ENCODE assay signal across 2 cellular contexts in the genomic region with DNA sequence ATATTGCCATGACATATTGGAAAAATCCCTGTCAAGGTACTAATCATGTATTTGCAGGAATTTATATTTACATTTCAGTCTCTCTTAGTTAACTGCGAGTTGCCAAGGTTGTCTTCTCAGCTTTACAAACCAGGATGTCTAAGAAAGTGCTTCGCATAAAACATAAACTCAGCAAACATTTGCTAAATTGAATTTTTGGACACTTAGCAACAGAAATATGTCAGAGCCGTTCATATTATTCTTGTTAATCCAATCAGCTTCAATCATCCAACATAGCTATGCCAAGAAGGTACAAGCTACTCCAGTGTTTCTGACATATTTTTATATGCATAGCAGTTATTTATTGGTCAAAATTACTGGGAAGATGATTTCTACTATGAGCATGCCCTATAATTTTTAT.
TF ChIP-seq lines count a peak whose summit lies in the region.

No MANE protein-coding gene starts in this region.

TF ChIP-seq in SK-N-SH treated with all-trans-retinoic acid at 6 μM for 48 hours, 23 proteins besides CTCF, POLR2A, EP300 and RAD21 (continued from another document and continues in another):
- TF ChIP-seq, protein P1, sequence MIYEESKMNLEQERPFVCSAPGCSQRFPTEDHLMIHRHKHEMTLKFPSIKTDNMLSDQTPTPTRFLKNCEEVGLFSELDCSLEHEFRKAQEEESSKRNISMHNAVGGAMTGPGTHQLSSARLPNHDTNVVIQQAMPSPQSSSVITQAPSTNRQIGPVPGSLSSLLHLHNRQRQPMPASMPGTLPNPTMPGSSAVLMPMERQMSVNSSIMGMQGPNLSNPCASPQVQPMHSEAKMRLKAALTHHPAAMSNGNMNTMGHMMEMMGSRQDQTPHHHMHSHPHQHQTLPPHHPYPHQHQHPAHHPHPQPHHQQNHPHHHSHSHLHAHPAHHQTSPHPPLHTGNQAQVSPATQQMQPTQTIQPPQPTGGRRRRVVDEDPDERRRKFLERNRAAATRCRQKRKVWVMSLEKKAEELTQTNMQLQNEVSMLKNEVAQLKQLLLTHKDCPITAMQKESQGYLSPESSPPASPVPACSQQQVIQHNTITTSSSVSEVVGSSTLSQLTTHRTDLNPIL (CRISPR knock-in tag; IDR thresholded peaks at IDR 0.05; ENCODE audit: low read depth): no peak
- TF ChIP-seq ZFP30 (CRISPR knock-in tag; IDR thresholded peaks at IDR 0.05) (no peak), TOX (CRISPR knock-in tag; IDR thresholded peaks at IDR 0.05; ENCODE audit: borderline replicate concordance) (no peak), OSR1 (CRISPR knock-in tag; IDR thresholded peaks at IDR 0.05) (no peak), ESRRG (CRISPR knock-in tag; IDR thresholded peaks at IDR 0.05) (no peak), CSDC2 (CRISPR knock-in tag; IDR thresholded peaks at IDR 0.05) (0 out of 2 replicates have a peak, but pooled peaks have one; percentile 4), PPARA (CRISPR knock-in tag; IDR thresholded peaks at IDR 0.05; ENCODE audit: borderline replicate concordance) (no peak), GLIS3 (CRISPR knock-in tag; IDR thresholded peaks at IDR 0.05) (no peak), SNAI2 (CRISPR knock-in tag; IDR thresholded peaks at IDR 0.05) (no peak), TCF4 (CRISPR knock-in tag; IDR thresholded peaks at IDR 0.05; ENCODE audit: borderline replicate concordance) (no peak), ZNF565 (CRISPR knock-in tag; conservative IDR thresholded peaks at IDR 0.05; ENCODE audit: low read depth) (no peak), ARNTL (CRISPR knock-in tag; IDR thresholded peaks at IDR 0.05; ENCODE audit: borderline replicate concordance, low read depth) (no peak), ISL1 (CRISPR knock-in tag; IDR thresholded peaks at IDR 0.05) (peak; percentile 96), RARB (CRISPR knock-in tag; IDR thresholded peaks at IDR 0.05) (no peak), ZC3H10 (CRISPR knock-in tag; IDR thresholded peaks at IDR 0.05) (peak; percentile 70; the same call in 1 of the 2 replicates), ZNF70 (CRISPR knock-in tag; IDR thresholded peaks at IDR 0.05) (no peak)
- TF ChIP-seq, protein P2, sequence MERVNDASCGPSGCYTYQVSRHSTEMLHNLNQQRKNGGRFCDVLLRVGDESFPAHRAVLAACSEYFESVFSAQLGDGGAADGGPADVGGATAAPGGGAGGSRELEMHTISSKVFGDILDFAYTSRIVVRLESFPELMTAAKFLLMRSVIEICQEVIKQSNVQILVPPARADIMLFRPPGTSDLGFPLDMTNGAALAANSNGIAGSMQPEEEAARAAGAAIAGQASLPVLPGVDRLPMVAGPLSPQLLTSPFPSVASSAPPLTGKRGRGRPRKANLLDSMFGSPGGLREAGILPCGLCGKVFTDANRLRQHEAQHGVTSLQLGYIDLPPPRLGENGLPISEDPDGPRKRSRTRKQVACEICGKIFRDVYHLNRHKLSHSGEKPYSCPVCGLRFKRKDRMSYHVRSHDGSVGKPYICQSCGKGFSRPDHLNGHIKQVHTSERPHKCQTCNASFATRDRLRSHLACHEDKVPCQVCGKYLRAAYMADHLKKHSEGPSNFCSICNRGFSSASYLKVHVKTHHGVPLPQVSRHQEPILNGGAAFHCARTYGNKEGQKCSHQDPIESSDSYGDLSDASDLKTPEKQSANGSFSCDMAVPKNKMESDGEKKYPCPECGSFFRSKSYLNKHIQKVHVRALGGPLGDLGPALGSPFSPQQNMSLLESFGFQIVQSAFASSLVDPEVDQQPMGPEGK (CRISPR knock-in tag; IDR thresholded peaks at IDR 0.05; ENCODE audit: borderline replicate concordance): no peak
- TF ChIP-seq, protein P3, sequence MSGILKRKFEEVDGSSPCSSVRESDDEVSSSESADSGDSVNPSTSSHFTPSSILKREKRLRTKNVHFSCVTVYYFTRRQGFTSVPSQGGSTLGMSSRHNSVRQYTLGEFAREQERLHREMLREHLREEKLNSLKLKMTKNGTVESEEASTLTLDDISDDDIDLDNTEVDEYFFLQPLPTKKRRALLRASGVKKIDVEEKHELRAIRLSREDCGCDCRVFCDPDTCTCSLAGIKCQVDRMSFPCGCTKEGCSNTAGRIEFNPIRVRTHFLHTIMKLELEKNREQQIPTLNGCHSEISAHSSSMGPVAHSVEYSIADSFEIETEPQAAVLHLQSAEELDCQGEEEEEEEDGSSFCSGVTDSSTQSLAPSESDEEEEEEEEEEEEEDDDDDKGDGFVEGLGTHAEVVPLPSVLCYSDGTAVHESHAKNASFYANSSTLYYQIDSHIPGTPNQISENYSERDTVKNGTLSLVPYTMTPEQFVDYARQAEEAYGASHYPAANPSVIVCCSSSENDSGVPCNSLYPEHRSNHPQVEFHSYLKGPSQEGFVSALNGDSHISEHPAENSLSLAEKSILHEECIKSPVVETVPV (CRISPR knock-in tag; IDR thresholded peaks at IDR 0.05): no peak
- TF ChIP-seq, protein P4, sequence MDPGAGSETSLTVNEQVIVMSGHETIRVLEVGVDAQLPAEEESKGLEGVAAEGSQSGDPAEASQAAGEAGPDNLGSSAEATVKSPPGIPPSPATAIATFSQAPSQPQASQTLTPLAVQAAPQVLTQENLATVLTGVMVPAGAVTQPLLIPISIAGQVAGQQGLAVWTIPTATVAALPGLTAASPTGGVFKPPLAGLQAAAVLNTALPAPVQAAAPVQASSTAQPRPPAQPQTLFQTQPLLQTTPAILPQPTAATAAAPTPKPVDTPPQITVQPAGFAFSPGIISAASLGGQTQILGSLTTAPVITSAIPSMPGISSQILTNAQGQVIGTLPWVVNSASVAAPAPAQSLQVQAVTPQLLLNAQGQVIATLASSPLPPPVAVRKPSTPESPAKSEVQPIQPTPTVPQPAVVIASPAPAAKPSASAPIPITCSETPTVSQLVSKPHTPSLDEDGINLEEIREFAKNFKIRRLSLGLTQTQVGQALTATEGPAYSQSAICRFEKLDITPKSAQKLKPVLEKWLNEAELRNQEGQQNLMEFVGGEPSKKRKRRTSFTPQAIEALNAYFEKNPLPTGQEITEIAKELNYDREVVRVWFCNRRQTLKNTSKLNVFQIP (CRISPR knock-in tag; IDR thresholded peaks at IDR 0.05; ENCODE audit: borderline replicate concordance, low read depth): 0 out of 2 replicates have a peak, but pooled peaks have one; percentile 18

TF ChIP-seq in SK-N-SH, 30 proteins besides CTCF, POLR2A, EP300 and RAD21 (continued from another document):
- TF ChIP-seq, protein P5, sequence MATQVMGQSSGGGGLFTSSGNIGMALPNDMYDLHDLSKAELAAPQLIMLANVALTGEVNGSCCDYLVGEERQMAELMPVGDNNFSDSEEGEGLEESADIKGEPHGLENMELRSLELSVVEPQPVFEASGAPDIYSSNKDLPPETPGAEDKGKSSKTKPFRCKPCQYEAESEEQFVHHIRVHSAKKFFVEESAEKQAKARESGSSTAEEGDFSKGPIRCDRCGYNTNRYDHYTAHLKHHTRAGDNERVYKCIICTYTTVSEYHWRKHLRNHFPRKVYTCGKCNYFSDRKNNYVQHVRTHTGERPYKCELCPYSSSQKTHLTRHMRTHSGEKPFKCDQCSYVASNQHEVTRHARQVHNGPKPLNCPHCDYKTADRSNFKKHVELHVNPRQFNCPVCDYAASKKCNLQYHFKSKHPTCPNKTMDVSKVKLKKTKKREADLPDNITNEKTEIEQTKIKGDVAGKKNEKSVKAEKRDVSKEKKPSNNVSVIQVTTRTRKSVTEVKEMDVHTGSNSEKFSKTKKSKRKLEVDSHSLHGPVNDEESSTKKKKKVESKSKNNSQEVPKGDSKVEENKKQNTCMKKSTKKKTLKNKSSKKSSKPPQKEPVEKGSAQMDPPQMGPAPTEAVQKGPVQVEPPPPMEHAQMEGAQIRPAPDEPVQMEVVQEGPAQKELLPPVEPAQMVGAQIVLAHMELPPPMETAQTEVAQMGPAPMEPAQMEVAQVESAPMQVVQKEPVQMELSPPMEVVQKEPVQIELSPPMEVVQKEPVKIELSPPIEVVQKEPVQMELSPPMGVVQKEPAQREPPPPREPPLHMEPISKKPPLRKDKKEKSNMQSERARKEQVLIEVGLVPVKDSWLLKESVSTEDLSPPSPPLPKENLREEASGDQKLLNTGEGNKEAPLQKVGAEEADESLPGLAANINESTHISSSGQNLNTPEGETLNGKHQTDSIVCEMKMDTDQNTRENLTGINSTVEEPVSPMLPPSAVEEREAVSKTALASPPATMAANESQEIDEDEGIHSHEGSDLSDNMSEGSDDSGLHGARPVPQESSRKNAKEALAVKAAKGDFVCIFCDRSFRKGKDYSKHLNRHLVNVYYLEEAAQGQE (IDR thresholded peaks at IDR 0.05; ENCODE audit: low read depth, low read length): no peak
